12 cellular contexts compared by ENCODE assay signal in the genomic region with DNA sequence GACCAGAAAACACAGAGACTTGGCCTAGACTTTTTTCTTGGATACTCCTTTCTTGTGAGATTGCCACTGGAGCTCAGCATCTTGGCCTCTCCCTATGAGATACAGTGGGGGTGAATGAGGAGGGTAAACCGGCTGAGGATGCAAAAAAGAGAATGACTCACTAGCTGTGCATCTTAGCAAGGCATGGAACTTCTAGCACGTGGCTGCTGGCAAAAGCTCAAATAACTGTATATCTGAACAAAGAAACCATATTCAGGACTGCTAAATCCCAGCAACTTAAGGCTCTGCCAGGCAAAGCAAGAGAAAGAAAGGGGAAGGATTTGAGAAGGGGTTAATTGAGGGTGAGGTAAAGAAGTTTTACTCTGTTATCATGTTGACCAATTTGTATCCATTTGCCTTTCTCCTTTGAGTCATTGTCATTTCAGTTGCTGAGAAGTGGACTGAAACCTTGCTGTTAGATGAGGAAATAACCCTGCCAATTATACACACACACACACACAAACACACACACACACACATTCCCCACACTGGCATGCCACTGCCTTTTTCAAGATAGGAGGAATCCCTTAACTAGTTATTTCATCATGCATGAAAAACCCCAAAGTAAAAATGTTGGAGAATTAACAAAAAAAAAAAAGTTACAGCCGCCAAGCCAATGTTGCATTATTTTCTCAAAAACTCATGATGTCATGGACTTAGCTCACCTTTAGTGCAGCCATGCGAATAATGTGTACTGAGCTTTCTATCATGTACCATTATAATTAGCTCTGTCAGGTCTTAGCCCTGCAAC.
DNase-seq lines count a peak whose midpoint lies in the region; ATAC-seq and TF ChIP-seq lines count a peak whose summit lies in the region.
"Had no signal": no experiment of that assay in that cellular context is flagged by ENCODE, and none has a peak within 500 bp of the region (broad histone marks: within the 10 kb centered on the region; RNA-seq: fewer than 3 reads in every experiment).

No MANE protein-coding gene starts in this region.

- intact Hi-C loops in heart left ventricle (cut with DNase I) = no loop called here

- H3K4me1 ChIP-seq in SJCRH30 (peaks cover 14% of the 10 kb centered on the region), heart left ventricle (peaks cover 0 to 57% (median 43%) of the 10 kb centered on the region in 12 donors)

- H3K36me3 ChIP-seq in SJCRH30 (no peaks in the 10 kb centered on the region), heart left ventricle (no peaks in the 10 kb centered on the region)
- H3K36me3 ChIP-seq: cardiac muscle cell, uterus had no signal

- TF ChIP-seq POLR2A in heart left ventricle (IDR thresholded peaks at IDR 0.05) = no peak

- H3K4me3 ChIP-seq in HFF-Myc (replicated peaks; ENCODE audit: low read depth, low read length) (no peak overlapping the region), SJCRH30 (no peak overlapping the region), heart left ventricle (no peak overlapping the region)
- H3K4me3 ChIP-seq: cardiac muscle cell, GM12878 had no signal

- DNase-seq in HFF-Myc (ENCODE audit: extremely low read depth, low read depth) = peak; percentile 85
- peak; percentile 16 to 21 for DNase-seq in SJCRH30
- peak; percentile 93 for DNase-seq in fibroblast of the conjunctiva (ENCODE audit: low read depth)
- peak; percentile 58 for DNase-seq in smooth muscle cell of the brain vasculature (ENCODE audit: low read depth, low spot score)
- DNase-seq in NCI-H1694 treated with DMSO at 0.1 percent for 48 hours (lab: John Stamatoyannopoulos, UW) = no peak
- DNase-seq in stimulated activated CD4-positive, alpha-beta T cell treated with anti-CD3 and anti-CD28 coated beads, Interleukin-12 subunit alpha, Interleukin-12 subunit beta, amount 100 ng/mL, for 4 hours = no peak
- DNase-seq in heart left ventricle = no peak
- DNase-seq: activated CD4-positive, alpha-beta T cell treated with anti-CD3 and anti-CD28 coated beads, Interleukin-2, amount 50 U/mL, for 1 hour; H7; uterus had no signal

- ATAC-seq in heart left ventricle = no peak
- ATAC-seq: GM12878 had no signal

- no peaks in the 10 kb centered on the region for H3K9me3 ChIP-seq in SJCRH30 (replicated peaks)
- no peaks in the 10 kb centered on the region for H3K9me3 ChIP-seq in heart left ventricle
- H3K9me3 ChIP-seq: uterus had no signal

- H3K27me3 ChIP-seq in SJCRH30 (no peaks in the 10 kb centered on the region), heart left ventricle (no peaks in the 10 kb centered on the region)
- H3K27me3 ChIP-seq: cardiac muscle cell, uterus had no signal

- 59 to 65% (median 63%) methylated on average over 4 of the region's 4 CpGs for WGBS in heart left ventricle, 4 donors

- H3K27ac ChIP-seq in SJCRH30 = peak overlapping the region; percentile 16; the same call in 1 of the 2 replicates
- H3K27ac ChIP-seq in heart left ventricle = peak overlapping the region in 6 of 12 donors; percentile 72 to 85 (median 80)

- no peak for TF ChIP-seq CTCF in HFF-Myc (IDR thresholded peaks at IDR 0.05; ENCODE audit: low read depth, low read length, missing control alignments)
- TF ChIP-seq CTCF in heart left ventricle (IDR thresholded peaks at IDR 0.05) = no peak

Comparison
In these comparisons a context has a peak if more than half of its experiments do, and no peak if none do; other contexts are left out.
1. DNase-seq: peak in HFF-Myc (single experiment), SJCRH30 (2 of 2), fibroblast of the conjunctiva (single experiment) and smooth muscle cell of the brain vasculature (single experiment); none in NCI-H1694 treated with DMSO at 0.1 percent for 48 hours (single experiment), stimulated activated CD4-positive, alpha-beta T cell treated with anti-CD3 and anti-CD28 coated beads, Interleukin-12 subunit alpha, Interleukin-12 subunit beta, amount 100 ng/mL, for 4 hours (single experiment) and heart left ventricle (0 of 5).